11 cellular contexts compared by ENCODE assay signal in genomic region chr1:207883660-207884245, GRCh38. TPM values are rescaled to one million over a fixed set of nuclear protein-coding genes. Genes with fewer than 3 reads are reported as not detected.
DNase-seq lines count a peak whose midpoint lies in the region; ATAC-seq and TF ChIP-seq lines count a peak whose summit lies in the region.
"Had no signal": no experiment of that assay in that cellular context is flagged by ENCODE, and none has a peak within 500 bp of the region (broad histone marks: within the 10 kb centered on the region; RNA-seq: fewer than 3 reads in every experiment).

No MANE protein-coding gene starts in this region.

- H3K9me3 Mint-ChIP-seq in naive thymus-derived CD8-positive, alpha-beta T cell, result no peaks in the 10 kb centered on the region
- no peaks in the 10 kb centered on the region for H3K9me3 Mint-ChIP-seq in progenitor cell of endocrine pancreas (ENCODE audit: low read depth)

- no peaks in the 10 kb centered on the region for H3K9me2 ChIP-seq in PC-9 (ENCODE audit: insufficient read depth)

- peak overlapping the region; percentile 78 to 95 (median 90) for H3K4me3 Mint-ChIP-seq in naive thymus-derived CD8-positive, alpha-beta T cell
- no peak overlapping the region for H3K4me3 Mint-ChIP-seq in progenitor cell of endocrine pancreas (ENCODE audit: low read depth)

- no peaks in the 10 kb centered on the region for H3K4me1 ChIP-seq in PC-9 (replicated peaks; ENCODE audit: insufficient read depth)

- TF ChIP-seq CTCF in GM12865 (IDR thresholded peaks at IDR 0.05; ENCODE audit: insufficient read depth, low read depth, low read length, missing control alignments), result no peak
- no peak for TF ChIP-seq CTCF in WERI-Rb-1 (IDR thresholded peaks at IDR 0.05; ENCODE audit: low read depth, low read length)
- no peak for TF ChIP-seq CTCF in PC-9 (conservative IDR thresholded peaks at IDR 0.05)
- no peak for TF ChIP-seq CTCF in progenitor cell of endocrine pancreas (IDR thresholded peaks at IDR 0.05; ENCODE audit: unreplicated experiment)

- H3K79me2 ChIP-seq in PC-9 (ENCODE audit: low read depth), result no peaks in the 10 kb centered on the region

- no peaks in the 10 kb centered on the region for H3F3A ChIP-seq in PC-9 (ENCODE audit: insufficient read depth, low read depth)

- H3K4me3 ChIP-seq in GM12865 (ENCODE audit: low read depth, low read length) (peak overlapping the region; percentile 47), WERI-Rb-1 (ENCODE audit: low read depth, low read length) (no peak overlapping the region), PC-9 (no peak overlapping the region)

- H3K4me2 ChIP-seq in PC-9, result no peak overlapping the region

- no peaks in the 10 kb centered on the region for H3K27me3 ChIP-seq in WERI-Rb-1 (ENCODE audit: insufficient read depth, low read depth, severe bottlenecking)
- H3K27me3 ChIP-seq in PC-9 (ENCODE audit: insufficient read depth, low read depth), result peaks cover 6% of the 10 kb centered on the region

- BruUV-seq in PC-9 (replicated peaks; lab: Mats Ljungman, UMichigan), result no TSS peak

- H3K27me3 Mint-ChIP-seq in naive thymus-derived CD8-positive, alpha-beta T cell, result peaks cover 0 to 11% (median 2%) of the 10 kb centered on the region in 5 donors
- H3K27me3 Mint-ChIP-seq in progenitor cell of endocrine pancreas, result peaks cover 36% of the 10 kb centered on the region

- no peaks in the 10 kb centered on the region for H3K36me3 Mint-ChIP-seq in naive thymus-derived CD8-positive, alpha-beta T cell
- H3K36me3 Mint-ChIP-seq in progenitor cell of endocrine pancreas (ENCODE audit: insufficient read depth), result no peaks in the 10 kb centered on the region

- intact Hi-C loops in PC-9 (cut with micrococcal nuclease; ENCODE audit: unreplicated experiment), result loop anchor here (10.0 kb wide), 1 partner anchor 111 kb away; no protein-coding TSS in a partner anchor

- H3K27ac ChIP-seq in WERI-Rb-1 (no peak overlapping the region), PC-9 (no peak overlapping the region)

- POLR2A ChIA-PET in naive thymus-derived CD8-positive, alpha-beta T cell (lab: Charles Lee), result interaction anchor here (0.7 to 7.9 kb wide), 6 partner anchors 12 to 80 kb away, joined by 4 to 112 read pairs (median 18); no protein-coding TSS in a partner anchor
- POLR2A ChIA-PET in PC-9 (lab: Charles Lee; ENCODE audit: unreplicated experiment), result no interaction called here

- peaks cover 33 to 45% (median 39%) of the 10 kb centered on the region in 4 donors for H3K4me1 Mint-ChIP-seq in naive thymus-derived CD8-positive, alpha-beta T cell
- peaks cover 5% of the 10 kb centered on the region for H3K4me1 Mint-ChIP-seq in progenitor cell of endocrine pancreas (ENCODE audit: low read depth)

- H3K27ac Mint-ChIP-seq in naive thymus-derived CD8-positive, alpha-beta T cell, result peak overlapping the region; percentile 93 to 99 (median 98)
- H3K27ac Mint-ChIP-seq in progenitor cell of endocrine pancreas, result no peak overlapping the region

- no peaks in the 10 kb centered on the region for H3K9me3 ChIP-seq in WERI-Rb-1 (ENCODE audit: severe bottlenecking)
- H3K9me3 ChIP-seq in PC-9 (ENCODE audit: insufficient read depth, low read depth), result no peaks in the 10 kb centered on the region

- peak; percentile 10 for ATAC-seq in GM21528 (IDR thresholded peaks at IDR 0.05; ENCODE audit: low FRiP score, unreplicated experiment)
- ATAC-seq in naive thymus-derived CD8-positive, alpha-beta T cell, result peak; percentile 31 to 47
- ATAC-seq: HCT116 had no signal

- DNase-seq in GM12865 (ENCODE audit: low read depth) (no peak), WERI-Rb-1 (peak; percentile 52), DMS53 treated with DMSO at 0.1 percent for 48 hours (lab: John Stamatoyannopoulos, UW; ENCODE audit: unreplicated experiment) (no peak), PC-9 (no peak), progenitor cell of endocrine pancreas (ENCODE audit: low spot score, unreplicated experiment) (no peak), NCI-H1930 (lab: John Stamatoyannopoulos, UW) (no peak)
- DNase-seq in naive thymus-derived CD8-positive, alpha-beta T cell, result peak in 1 of 10 donors; percentile 48
- DNase-seq: hippocampal formation, occipital lobe had no signal

- H2AFZ ChIP-seq in PC-9, result no peak overlapping the region

- H3K36me3 ChIP-seq in WERI-Rb-1 (no peaks in the 10 kb centered on the region), PC-9 (ENCODE audit: low read depth) (no peaks in the 10 kb centered on the region)

- CTCF ChIA-PET in PC-9 (lab: Charles Lee), result interaction anchor here (2.8 kb wide), 1 partner anchor 80 kb away, joined by 18 read pairs; no protein-coding TSS in a partner anchor

- H4K20me1 ChIP-seq in PC-9 (ENCODE audit: insufficient read depth), result no peaks in the 10 kb centered on the region

RNA-seq across cellular contexts. Expression of gene CD34, which starts 27.2 kb away (rescaled TPM):
- not detected for total RNA-seq in naive thymus-derived CD8-positive, alpha-beta T cell
- polyA plus RNA-seq in naive thymus-derived CD8-positive, alpha-beta T cell, result not detected
- not detected in 2 replicates for total RNA-seq in PC-9 (2021)
- total RNA-seq in progenitor cell of endocrine pancreas, result 0.07 TPM in 1 of 2 replicates, not detected in the other
